ENCODE assay signal across 8 cellular contexts in genomic region chr3:66407281-66408218, GRCh38.
DNase-seq lines count a peak whose midpoint lies in the region; ATAC-seq and TF ChIP-seq lines count a peak whose summit lies in the region.

No MANE protein-coding gene starts in this region.

- DNase-seq in AG09319 (ENCODE audit: extremely low read depth, low read depth) = no peak
- peak in 47 of 56 donors; percentile 12 to 78 (median 47) for DNase-seq in amygdala (lab: John Stamatoyannopoulos, UW)
- peak in 44 of 51 donors; percentile 4 to 81 (median 52) for DNase-seq in hypothalamus (lab: John Stamatoyannopoulos, UW)
- peak; percentile 54 to 70 for DNase-seq in stimulated activated CD4-positive, alpha-beta T cell treated with anti-CD3 and anti-CD28 coated beads, Interleukin-12 subunit alpha, Interleukin-12 subunit beta, amount 100 ng/mL, for 24 hours (ENCODE audit: low read depth in 2 of 2)
- DNase-seq in NCI-H187 (lab: John Stamatoyannopoulos, UW) = no peak

- H3K36me3 Mint-ChIP-seq in T-helper 1 cell treated with Interleukin-12 subunit alpha and Interleukin-12 subunit beta and Interleukin-4 antibody, amounts not matched to agents 30 μg/mL and 1 μg/mL, for 36 hours (ENCODE audit: low read depth) = peaks cover 40% of the 10 kb centered on the region

- peak; percentile 68 for ATAC-seq in GM18520 (IDR thresholded peaks at IDR 0.05; ENCODE audit: unreplicated experiment)
- ATAC-seq in HG03103 (IDR thresholded peaks at IDR 0.05; ENCODE audit: low read depth, unreplicated experiment) = peak; percentile 74

- H3K27ac Mint-ChIP-seq in T-helper 1 cell treated with Interleukin-12 subunit alpha and Interleukin-12 subunit beta and Interleukin-4 antibody, amounts not matched to agents 30 μg/mL and 1 μg/mL, for 36 hours = peak overlapping the region; percentile 52

- no peak overlapping the region for H3K4me3 Mint-ChIP-seq in T-helper 1 cell treated with Interleukin-12 subunit alpha and Interleukin-12 subunit beta and Interleukin-4 antibody, amounts not matched to agents 30 μg/mL and 1 μg/mL, for 36 hours

- peaks cover 16% of the 10 kb centered on the region for H3K4me1 Mint-ChIP-seq in T-helper 1 cell treated with Interleukin-12 subunit alpha and Interleukin-12 subunit beta and Interleukin-4 antibody, amounts not matched to agents 30 μg/mL and 1 μg/mL, for 36 hours (ENCODE audit: low read depth)

- peak; percentile 93 for TF ChIP-seq CTCF in AG09319 (IDR thresholded peaks at IDR 0.05; ENCODE audit: low read depth, low read length)

- no peaks in the 10 kb centered on the region for H3K27me3 Mint-ChIP-seq in T-helper 1 cell treated with Interleukin-12 subunit alpha and Interleukin-12 subunit beta and Interleukin-4 antibody, amounts not matched to agents 30 μg/mL and 1 μg/mL, for 36 hours (ENCODE audit: low read depth)

- H3K9me3 Mint-ChIP-seq in T-helper 1 cell treated with Interleukin-12 subunit alpha and Interleukin-12 subunit beta and Interleukin-4 antibody, amounts not matched to agents 30 μg/mL and 1 μg/mL, for 36 hours = no peaks in the 10 kb centered on the region

Comparison
In these comparisons a context has a peak if more than half of its experiments do, and no peak if none do; other contexts are left out.
1. DNase-seq: peak in amygdala (47 of 56), hypothalamus (44 of 51) and stimulated activated CD4-positive, alpha-beta T cell treated with anti-CD3 and anti-CD28 coated beads, Interleukin-12 subunit alpha, Interleukin-12 subunit beta, amount 100 ng/mL, for 24 hours (2 of 2); none in AG09319 (single experiment) and NCI-H187 (0 of 2).